Comparison of ENCODE assay signal across 28 cellular contexts in genomic region chr17:77591231-77591785, GRCh38.
A peak's percentile ranks its signal among the peaks of the same experiment; 100 is the strongest.
DNase-seq lines count a peak whose midpoint lies in the region; ATAC-seq, FAIRE-seq and TF ChIP-seq lines count a peak whose summit lies in the region.
"Had no signal": no experiment of that assay in that cellular context is flagged by ENCODE, and none has a peak within 500 bp of the region (broad histone marks: within the 10 kb centered on the region; RNA-seq: fewer than 3 reads in every experiment).

No MANE protein-coding gene starts in this region.

- H2AFZ ChIP-seq in OCI-LY7 (ENCODE audit: low read length), result no peak overlapping the region
- H2AFZ ChIP-seq: parathyroid adenoma had no signal

- intact Hi-C loops in natural killer cell (cut with micrococcal nuclease) (no loop called here), OCI-LY7 (cut with micrococcal nuclease; ENCODE audit: unreplicated experiment) (no loop called here), kidney (cut with DNase I) (no loop called here)

- H3K36me3 ChIP-seq in BLaER1 (no peaks in the 10 kb centered on the region), OCI-LY7 (ENCODE audit: insufficient read depth, low read length) (no peaks in the 10 kb centered on the region), kidney (ENCODE audit: control insufficient read depth in 1 of 2, insufficient read depth in 2 of 2, low read length in 2 of 2) (no peaks in the 10 kb centered on the region)
- H3K36me3 ChIP-seq: right atrium auricular region had no signal

- no peak for FAIRE-seq in kidney (lab: Jason Lieb, UNC)
- FAIRE-seq: H54, RCC 7860 had no signal

- POLR2A ChIA-PET in RWPE1 (lab: Yijun Ruan, JAX; ENCODE audit: low non-redundant PET), result no interaction called here
- POLR2A ChIA-PET in OCI-LY7 (lab: Charles Lee), result no interaction called here

- H3K4me3 Mint-ChIP-seq in natural killer cell, result no peak overlapping the region
- no peak overlapping the region for H3K4me3 Mint-ChIP-seq in effector memory CD8-positive, alpha-beta T cell
- H3K4me3 Mint-ChIP-seq: activated CD8-positive, alpha-beta T cell treated with anti-CD3 and anti-CD28 coated beads for 36 hours; T-helper 17 cell had no signal

- H3K27me3 Mint-ChIP-seq in natural killer cell (ENCODE audit: low read depth in 2 of 2), result peaks cover 5 to 8% of the 10 kb centered on the region in 2 donors
- H3K27me3 Mint-ChIP-seq in effector memory CD8-positive, alpha-beta T cell, result peaks cover 21 to 50% of the 10 kb centered on the region in 2 donors

- DNase-seq in DMS79 treated with DMSO at 0.1 percent for 48 hours (lab: John Stamatoyannopoulos, UW) (peak; percentile 40), RWPE1 (ENCODE audit: low spot score) (peak; percentile 23), left kidney (ENCODE audit: low read depth, low spot score) (peak; percentile 32), natural killer cell (no peak), OCI-LY7 (ENCODE audit: low spot score) (no peak), kidney (no peak)
- no peak for DNase-seq in effector memory CD8-positive, alpha-beta T cell
- DNase-seq: ACHN; activated CD8-positive, alpha-beta T cell treated with anti-CD3 and anti-CD28 coated beads for 36 hours; activated gamma-delta T cell treated with Interleukin-2 at 50 U/mL for 16 hours; effector CD4-positive, alpha-beta T cell; erythroblast; Kasumi-1; kidney glomerular epithelial cell; MV-4-11; NCI-H1436 treated with DMSO at 0.1 percent for 48 hours; NCI-H2107; NCI-H524; stimulated activated CD4-positive, alpha-beta T cell treated with anti-CD3 and anti-CD28 coated beads, Interleukin-2, amount 100 ng/mL, for 48 hours; T-helper 17 cell had no signal

- H3K4me3 ChIP-seq in BLaER1 (no peak overlapping the region), OCI-LY7 (ENCODE audit: low read depth, low read length, poor library complexity, severe bottlenecking) (no peak overlapping the region), kidney (ENCODE audit: low read length in 2 of 2) (no peak overlapping the region)
- H3K4me3 ChIP-seq: lung, right atrium auricular region, SK-N-MC had no signal

- H3K9me3 Mint-ChIP-seq in natural killer cell, result peaks cover 0 to 2% of the 10 kb centered on the region in 2 donors
- no peaks in the 10 kb centered on the region for H3K9me3 Mint-ChIP-seq in effector memory CD8-positive, alpha-beta T cell

- no peak overlapping the region for H3K27ac Mint-ChIP-seq in natural killer cell
- H3K27ac Mint-ChIP-seq in effector memory CD8-positive, alpha-beta T cell, result no peak overlapping the region
- H3K27ac Mint-ChIP-seq: activated CD8-positive, alpha-beta T cell treated with anti-CD3 and anti-CD28 coated beads for 36 hours; T-helper 17 cell had no signal

- no peaks in the 10 kb centered on the region for H3K36me3 Mint-ChIP-seq in natural killer cell
- H3K36me3 Mint-ChIP-seq in effector memory CD8-positive, alpha-beta T cell (ENCODE audit: insufficient read depth), result no peaks in the 10 kb centered on the region

- CTCF ChIA-PET in RWPE1 (lab: Yijun Ruan, JAX), result no interaction called here
- CTCF ChIA-PET in OCI-LY7 (lab: Charles Lee; ENCODE audit: unreplicated experiment), result no interaction called here

- BruUV-seq in OCI-LY7 (replicated peaks; lab: Mats Ljungman, UMichigan), result no TSS peak

- H3K27me3 ChIP-seq in BLaER1, result no peaks in the 10 kb centered on the region
- H3K27me3 ChIP-seq: right atrium auricular region had no signal

- no peak for ATAC-seq in natural killer cell
- no peak for ATAC-seq in effector memory CD8-positive, alpha-beta T cell (replicated peaks)
- ATAC-seq: activated CD8-positive, alpha-beta T cell treated with anti-CD3 and anti-CD28 coated beads for 36 hours; T-helper 17 cell had no signal

- H3K9me3 ChIP-seq in BLaER1 (peaks cover 18% of the 10 kb centered on the region), OCI-LY7 (ENCODE audit: low read length) (no peaks in the 10 kb centered on the region), kidney (ENCODE audit: control insufficient read depth in 1 of 2, low read length in 2 of 2) (peaks cover 0 to 2% of the 10 kb centered on the region in 2 donors)
- H3K9me3 ChIP-seq: right atrium auricular region had no signal

- no peak overlapping the region for H3K9ac ChIP-seq in BLaER1
- H3K9ac ChIP-seq in kidney (ENCODE audit: low read length in 2 of 2), result no peak overlapping the region
- H3K9ac ChIP-seq: parathyroid adenoma had no signal

- no peaks in the 10 kb centered on the region for H3K79me2 ChIP-seq in OCI-LY7 (ENCODE audit: insufficient read depth, low read depth, low read length)
- H3K79me2 ChIP-seq: parathyroid adenoma had no signal

- H3K4me1 Mint-ChIP-seq in natural killer cell, result peaks cover 0 to 7% of the 10 kb centered on the region in 2 donors
- H3K4me1 Mint-ChIP-seq in effector memory CD8-positive, alpha-beta T cell (ENCODE audit: low read depth in 2 of 2), result peaks cover 0 to 5% of the 10 kb centered on the region in 2 donors

- no peaks in the 10 kb centered on the region for H3K9me2 ChIP-seq in OCI-LY7 (ENCODE audit: insufficient read depth, low read length)

- H3K27ac ChIP-seq in BLaER1, result no peak overlapping the region
- H3K27ac ChIP-seq in RWPE1, result no peak overlapping the region
- H3K27ac ChIP-seq in OCI-LY7 (ENCODE audit: low read depth, low read length, poor library complexity, severe bottlenecking), result no peak overlapping the region
- no peak overlapping the region for H3K27ac ChIP-seq in kidney (ENCODE audit: low read depth in 2 of 2, low read length in 2 of 2)
- H3K27ac ChIP-seq: C4-2B, parathyroid adenoma, right atrium auricular region, SK-N-MC had no signal

- H3K4me2 ChIP-seq in BLaER1 (peak overlapping the region; percentile 34), OCI-LY7 (ENCODE audit: low read length) (no peak overlapping the region)

- TF ChIP-seq CTCF in RWPE1 (conservative IDR thresholded peaks at IDR 0.05; ENCODE audit: low read depth), result no peak
- no peak for TF ChIP-seq CTCF in natural killer cell (IDR thresholded peaks at IDR 0.05)
- TF ChIP-seq CTCF in OCI-LY7 (conservative IDR thresholded peaks at IDR 0.05; ENCODE audit: low read length), result no peak
- no peak for TF ChIP-seq CTCF in kidney (IDR thresholded peaks at IDR 0.05; ENCODE audit: borderline replicate concordance, extremely low read depth, insufficient read depth)

- H4K20me1 ChIP-seq in BLaER1, result no peaks in the 10 kb centered on the region
- no peaks in the 10 kb centered on the region for H4K20me1 ChIP-seq in OCI-LY7 (ENCODE audit: insufficient read depth, low read length)

- H3K4me1 ChIP-seq in BLaER1 (peaks cover 21% of the 10 kb centered on the region), OCI-LY7 (ENCODE audit: insufficient read depth, low read length, poor library complexity, severe bottlenecking) (no peaks in the 10 kb centered on the region), kidney (ENCODE audit: control insufficient read depth in 1 of 2, insufficient read depth in 1 of 2, low read depth in 1 of 2, low read length in 2 of 2) (no peaks in the 10 kb centered on the region)
- H3K4me1 ChIP-seq: parathyroid adenoma, right atrium auricular region had no signal

Comparison
In these comparisons a context has a peak if more than half of its experiments do, and no peak if none do; other contexts are left out.
1. DNase-seq: peak in DMS79 treated with DMSO at 0.1 percent for 48 hours (single experiment), RWPE1 (single experiment) and left kidney (single experiment); none in natural killer cell (single experiment), OCI-LY7 (single experiment), effector memory CD8-positive, alpha-beta T cell (0 of 3) and kidney (single experiment).